ENCODE assay signal across 1 cellular context in the genomic region with DNA sequence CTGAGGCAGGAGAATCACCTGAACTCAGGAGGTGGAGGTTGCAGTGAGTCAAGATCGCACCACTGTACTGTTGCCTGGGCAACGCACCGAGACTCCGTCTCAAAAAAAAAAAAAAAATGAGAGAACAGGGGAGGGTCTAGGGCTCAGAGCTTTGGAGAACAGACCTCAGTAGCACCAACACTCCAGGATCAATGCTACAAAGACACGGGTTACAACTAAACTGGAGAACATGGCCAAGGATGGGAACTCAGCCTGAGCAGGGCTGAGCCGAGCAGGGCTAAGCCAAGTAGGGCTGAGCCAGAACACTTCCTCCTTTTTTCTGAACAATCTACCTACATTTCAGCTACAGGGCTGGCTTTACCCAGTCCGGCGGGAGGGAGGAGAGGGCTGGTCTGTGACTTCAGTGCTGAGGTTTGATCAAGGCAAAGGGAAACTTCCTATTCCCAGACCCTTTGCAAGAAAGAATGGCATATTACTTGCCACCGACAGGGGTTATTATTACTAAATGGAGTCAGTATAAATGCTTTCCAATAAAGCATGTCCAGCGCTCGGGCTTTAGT.
TF ChIP-seq lines count a peak whose summit lies in the region.

No MANE protein-coding gene starts in this region.

TF ChIP-seq in K562, 482 proteins besides CTCF, POLR2A, EP300 and RAD21 (continued from another document):
- TF ChIP-seq RFX1 (IDR thresholded peaks at IDR 0.05) (peak; percentile 86), SPI1 (IDR thresholded peaks at IDR 0.05; ENCODE audit: borderline replicate concordance, low read depth, low read length) (peak; percentile 96), ZBTB7A (IDR thresholded peaks at IDR 0.05; ENCODE audit: borderline replicate concordance, control insufficient read depth, low read depth, low read length) (no peak), SREBF1 (IDR thresholded peaks at IDR 0.05; ENCODE audit: borderline replicate concordance, low read depth, low read length) (no peak), ZNF384 (IDR thresholded peaks at IDR 0.05; ENCODE audit: low read depth, low read length) (peak; percentile 52; the same call in 1 of the 2 replicates)
